ENCODE assay signal across 13 cellular contexts in the genomic region with DNA sequence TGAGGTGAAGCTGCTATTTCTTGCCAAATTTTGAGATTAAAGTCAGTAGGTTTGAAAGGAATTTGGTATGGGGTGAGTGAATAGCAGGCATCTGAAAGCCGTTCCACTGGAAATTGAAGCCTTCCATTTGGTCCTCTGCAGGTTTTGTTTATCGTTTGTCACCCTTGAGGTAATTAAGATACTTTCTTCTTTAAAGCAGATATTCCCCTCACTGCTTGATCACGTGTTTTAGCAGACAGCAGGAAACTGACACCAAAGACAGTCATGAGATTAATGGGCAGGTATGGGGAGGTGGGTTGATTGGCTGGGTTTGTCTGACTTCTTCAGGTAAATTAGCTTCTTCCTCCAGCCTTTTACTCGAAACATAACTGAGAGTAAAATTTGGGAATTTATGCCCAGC. TPM values are rescaled to one million over a fixed set of nuclear protein-coding genes. Genes with fewer than 3 reads are reported as not detected.
DNase-seq lines count a peak whose midpoint lies in the region; ATAC-seq and TF ChIP-seq lines count a peak whose summit lies in the region.
"Had no signal": no experiment of that assay in that cellular context is flagged by ENCODE, and none has a peak within 500 bp of the region (broad histone marks: within the 10 kb centered on the region; RNA-seq: fewer than 3 reads in every experiment).

No MANE protein-coding gene starts in this region.

- no peak overlapping the region for H3K27ac ChIP-seq in colonic mucosa
- H3K27ac ChIP-seq: heart left ventricle had no signal

- H3K36me3 Mint-ChIP-seq in activated CD8-positive, alpha-beta memory T cell treated with anti-CD3 and anti-CD28 coated beads, Interleukin-2, amount 10 ng/mL, durations not matched to agents 7 days and 5 days, result peaks cover 20% of the 10 kb centered on the region
- peaks cover 6% of the 10 kb centered on the region for H3K36me3 Mint-ChIP-seq in activated naive CD8-positive, alpha-beta T cell
- H3K36me3 Mint-ChIP-seq in stimulated activated effector memory CD8-positive, alpha-beta T cell treated with anti-CD3 and anti-CD28 coated beads, Interleukin-12 subunit alpha, Interleukin-12 subunit beta, amount 100 ng/mL, for 72 hours, result peaks cover 12% of the 10 kb centered on the region

- H3K9me3 Mint-ChIP-seq in activated CD8-positive, alpha-beta memory T cell treated with anti-CD3 and anti-CD28 coated beads, Interleukin-2, amount 10 ng/mL, durations not matched to agents 7 days and 5 days (ENCODE audit: low read depth), result no peaks in the 10 kb centered on the region
- H3K9me3 Mint-ChIP-seq in activated naive CD8-positive, alpha-beta T cell (ENCODE audit: low read depth), result no peaks in the 10 kb centered on the region
- H3K9me3 Mint-ChIP-seq in stimulated activated effector memory CD8-positive, alpha-beta T cell treated with anti-CD3 and anti-CD28 coated beads, Interleukin-12 subunit alpha, Interleukin-12 subunit beta, amount 100 ng/mL, for 72 hours, result no peaks in the 10 kb centered on the region
- H3K9me3 Mint-ChIP-seq: HFFc6 had no signal

- H3K4me3 Mint-ChIP-seq in activated CD8-positive, alpha-beta memory T cell treated with anti-CD3 and anti-CD28 coated beads, Interleukin-2, amount 10 ng/mL, durations not matched to agents 7 days and 5 days, result no peak overlapping the region
- H3K4me3 Mint-ChIP-seq in activated naive CD8-positive, alpha-beta T cell, result peak overlapping the region; percentile 17
- H3K4me3 Mint-ChIP-seq in stimulated activated effector memory CD8-positive, alpha-beta T cell treated with anti-CD3 and anti-CD28 coated beads, Interleukin-12 subunit alpha, Interleukin-12 subunit beta, amount 100 ng/mL, for 72 hours, result peak overlapping the region; percentile 40
- H3K4me3 Mint-ChIP-seq: HFFc6 had no signal

- no peak for ATAC-seq in activated CD8-positive, alpha-beta memory T cell treated with anti-CD3 and anti-CD28 coated beads, Interleukin-2, amount 10 ng/mL, durations not matched to agents 7 days and 5 days
- no peak for ATAC-seq in stimulated activated effector memory CD8-positive, alpha-beta T cell treated with anti-CD3 and anti-CD28 coated beads, Interleukin-12 subunit alpha, Interleukin-12 subunit beta, amount 100 ng/mL, for 72 hours
- ATAC-seq: heart left ventricle had no signal

- H3K27me3 Mint-ChIP-seq in activated CD8-positive, alpha-beta memory T cell treated with anti-CD3 and anti-CD28 coated beads, Interleukin-2, amount 10 ng/mL, durations not matched to agents 7 days and 5 days, result no peaks in the 10 kb centered on the region
- H3K27me3 Mint-ChIP-seq in activated naive CD8-positive, alpha-beta T cell, result no peaks in the 10 kb centered on the region

- no peak overlapping the region for H3K4me3 ChIP-seq in colonic mucosa
- H3K4me3 ChIP-seq: heart left ventricle had no signal

- H3K9me3 ChIP-seq in colonic mucosa, result no peaks in the 10 kb centered on the region
- H3K9me3 ChIP-seq: heart left ventricle had no signal

- no peak for TF ChIP-seq CTCF in colonic mucosa (IDR thresholded peaks at IDR 0.05)

- H3K27ac Mint-ChIP-seq in activated CD8-positive, alpha-beta memory T cell treated with anti-CD3 and anti-CD28 coated beads, Interleukin-2, amount 10 ng/mL, durations not matched to agents 7 days and 5 days, result peak overlapping the region; percentile 74
- peak overlapping the region; percentile 51 for H3K27ac Mint-ChIP-seq in activated naive CD8-positive, alpha-beta T cell
- peak overlapping the region; percentile 94 for H3K27ac Mint-ChIP-seq in stimulated activated effector memory CD8-positive, alpha-beta T cell treated with anti-CD3 and anti-CD28 coated beads, Interleukin-12 subunit alpha, Interleukin-12 subunit beta, amount 100 ng/mL, for 72 hours
- H3K27ac Mint-ChIP-seq: HFFc6 had no signal

- no peak for DNase-seq in activated CD8-positive, alpha-beta memory T cell treated with anti-CD3 and anti-CD28 coated beads, Interleukin-2, amount 10 ng/mL, durations not matched to agents 7 days and 5 days
- no peak for DNase-seq in activated CD8-positive, alpha-beta memory T cell treated with anti-CD3 and anti-CD28 coated beads, Interleukin-2, amount 50 U/mL, for 48 hours
- DNase-seq in NCI-H187 (lab: John Stamatoyannopoulos, UW) (peak; percentile 42 to 69), NOMO-1 treated with DMSO at 0.1 percent for 48 hours (lab: John Stamatoyannopoulos, UW; ENCODE audit: unreplicated experiment) (no peak), colonic mucosa (no peak), NK-92 (lab: John Stamatoyannopoulos, UW; ENCODE audit: unreplicated experiment) (no peak)
- no peak for DNase-seq in stimulated activated effector memory CD8-positive, alpha-beta T cell treated with anti-CD3 and anti-CD28 coated beads, Interleukin-12 subunit alpha, Interleukin-12 subunit beta, amount 100 ng/mL, for 72 hours (ENCODE audit: low spot score in 2 of 2)
- DNase-seq: amniotic stem cell, erythroblast, heart left ventricle, HFFc6, trophoblast cell had no signal

- intact Hi-C loops in colonic mucosa (cut with DNase I), result no loop called here

- no peaks in the 10 kb centered on the region for H3K36me3 ChIP-seq in colonic mucosa

- no peak overlapping the region for H3K9ac ChIP-seq in colonic mucosa (ENCODE audit: low read depth in 2 of 2, low read length in 2 of 2)

- H3K27me3 ChIP-seq in colonic mucosa, result no peaks in the 10 kb centered on the region
- H3K27me3 ChIP-seq: heart left ventricle had no signal

- H3K4me1 ChIP-seq in colonic mucosa, result peaks cover 14% of the 10 kb centered on the region

- peaks cover 74% of the 10 kb centered on the region for H3K4me1 Mint-ChIP-seq in activated CD8-positive, alpha-beta memory T cell treated with anti-CD3 and anti-CD28 coated beads, Interleukin-2, amount 10 ng/mL, durations not matched to agents 7 days and 5 days
- H3K4me1 Mint-ChIP-seq in activated naive CD8-positive, alpha-beta T cell (ENCODE audit: low read depth), result peaks cover 83% of the 10 kb centered on the region
- H3K4me1 Mint-ChIP-seq in stimulated activated effector memory CD8-positive, alpha-beta T cell treated with anti-CD3 and anti-CD28 coated beads, Interleukin-12 subunit alpha, Interleukin-12 subunit beta, amount 100 ng/mL, for 72 hours, result peaks cover 82% of the 10 kb centered on the region

- CTCF ChIA-PET in activated CD8-positive, alpha-beta memory T cell treated with anti-CD3 and anti-CD28 coated beads, Interleukin-2, amount 10 ng/mL, durations not matched to agents 7 days and 5 days (lab: Charles Lee), result interaction anchor here (0.9 to 2.4 kb wide), 8 partner anchors 8 to 22 kb away, joined by 4 to 12 read pairs (median 7); a partner anchor contains a TSS

RNA-seq across cellular contexts. Expression of a gene that starts 10.7 kb away (rescaled TPM):
- 10 to 100 TPM; 57.1 to 76.4 TPM for total RNA-seq in activated CD8-positive, alpha-beta memory T cell treated with anti-CD3 and anti-CD28 coated beads, Interleukin-2, amount 10 ng/mL, durations not matched to agents 7 days and 5 days
- 10 to 100 TPM; 17.3 to 45.7 TPM for total RNA-seq in colonic mucosa

Comparison
In these comparisons a context has a peak if more than half of its experiments do, and no peak if none do; other contexts are left out.
1. DNase-seq: peak in NCI-H187 (2 of 2); none in activated CD8-positive, alpha-beta memory T cell treated with anti-CD3 and anti-CD28 coated beads, Interleukin-2, amount 10 ng/mL, durations not matched to agents 7 days and 5 days (single experiment), activated CD8-positive, alpha-beta memory T cell treated with anti-CD3 and anti-CD28 coated beads, Interleukin-2, amount 50 U/mL, for 48 hours (single experiment), stimulated activated effector memory CD8-positive, alpha-beta T cell treated with anti-CD3 and anti-CD28 coated beads, Interleukin-12 subunit alpha, Interleukin-12 subunit beta, amount 100 ng/mL, for 72 hours (0 of 2), NOMO-1 treated with DMSO at 0.1 percent for 48 hours (single experiment), colonic mucosa (single experiment) and NK-92 (single experiment).
2. Peak in every context shown above with its lines, with median percentiles within 50 percentile points of each other: H3K27ac Mint-ChIP-seq.